Comparison of ENCODE assay signal across 27 cellular contexts in the genomic region with DNA sequence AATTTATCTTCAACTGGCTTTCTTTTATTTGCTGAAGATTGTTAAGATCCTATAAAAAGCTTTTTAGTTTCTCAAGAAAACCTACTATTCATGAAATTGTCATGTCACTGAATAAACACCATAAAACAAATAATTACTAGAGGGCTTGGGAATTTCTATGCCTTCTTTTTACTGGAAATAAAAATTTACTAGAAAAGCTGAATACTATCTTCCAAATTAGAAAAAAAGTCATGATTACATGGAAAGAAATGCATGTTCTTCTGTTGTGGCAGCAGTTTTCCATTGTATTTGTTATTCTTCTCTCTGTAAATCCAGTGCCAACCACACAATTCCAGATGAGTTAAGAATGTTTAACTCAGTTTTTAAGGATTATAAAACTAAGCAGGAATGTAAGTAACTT.
A peak's percentile ranks its signal among the peaks of the same experiment; 100 is the strongest.
DNase-seq lines count a peak whose midpoint lies in the region; ATAC-seq, FAIRE-seq and TF ChIP-seq lines count a peak whose summit lies in the region.
"Had no signal": no experiment of that assay in that cellular context is flagged by ENCODE, and none has a peak within 500 bp of the region (broad histone marks: within the 10 kb centered on the region; RNA-seq: fewer than 3 reads in every experiment).

No MANE protein-coding gene starts in this region.

- no peak overlapping the region for H3K23ac ChIP-seq in IMR-90 (ENCODE audit: low read depth, low read length)

- H2BK120ac ChIP-seq in IMR-90 (ENCODE audit: low read depth, low read length) = no peak overlapping the region

- POLR2A ChIA-PET in IMR-90 (lab: Charles Lee; ENCODE audit: unreplicated experiment) = no interaction called here

- no peak; the same call in none of the 2 replicates for ATAC-seq in IMR-90 (ENCODE audit: low read depth)
- ATAC-seq in left lung = no peak
- ATAC-seq in HG03432 (IDR thresholded peaks at IDR 0.05; ENCODE audit: unreplicated experiment) = no peak
- ATAC-seq: A549; activated CD4-positive, alpha-beta T cell treated with anti-CD3 and anti-CD28 coated beads for 36 hours; body of pancreas; GM12878; left lobe of liver; psoas muscle had no signal

- H4K5ac ChIP-seq in IMR-90 (ENCODE audit: low read depth, low read length) = no peak overlapping the region

- H3K27ac Mint-ChIP-seq in osteocyte (ENCODE audit: unreplicated experiment) = peak overlapping the region; percentile 73
- H3K27ac Mint-ChIP-seq: activated CD4-positive, alpha-beta T cell treated with anti-CD3 and anti-CD28 coated beads for 36 hours; activated naive CD8-positive, alpha-beta T cell treated with anti-CD3 and anti-CD28 coated beads for 36 hours; T-helper 2 cell treated with Interferon-gamma antibody and Interleukin-4, amounts not matched to agents 5 μg/mL and 100 μg/mL, for 36 hours had no signal

- no peak overlapping the region for H3K9ac ChIP-seq in IMR-90 (ENCODE audit: low read depth, low read length)

- H3K36me3 ChIP-seq in IMR-90 (ENCODE audit: control insufficient read depth, insufficient read depth, low read length) (no peaks in the 10 kb centered on the region), vagina (no peaks in the 10 kb centered on the region), left lung (no peaks in the 10 kb centered on the region)

- H2AK5ac ChIP-seq in IMR-90 (ENCODE audit: low read depth, low read length) = no peak overlapping the region

- peaks cover 3% of the 10 kb centered on the region for H3K36me3 Mint-ChIP-seq in osteocyte (ENCODE audit: unreplicated experiment)
- H3K36me3 Mint-ChIP-seq: activated naive CD8-positive, alpha-beta T cell treated with anti-CD3 and anti-CD28 coated beads for 36 hours had no signal

- intact Hi-C loops in IMR-90 (cut with micrococcal nuclease) = no loop called here
- intact Hi-C loops in vagina (cut with DNase I) = no loop called here
- intact Hi-C loops in left lung (cut with DNase I) = no loop called here

- H3K27me3 ChIP-seq in IMR-90 (ENCODE audit: control insufficient read depth, insufficient read depth, low read length) (no peaks in the 10 kb centered on the region), vagina (no peaks in the 10 kb centered on the region), left lung (no peaks in the 10 kb centered on the region)
- H3K27me3 ChIP-seq: body of pancreas had no signal

- CTCF ChIA-PET in IMR-90 (lab: Yijun Ruan, JAX) = no interaction called here

- H3K4me1 Mint-ChIP-seq in osteocyte (ENCODE audit: unreplicated experiment) = peaks cover 51% of the 10 kb centered on the region

- no peak for TF ChIP-seq CTCF in AG09309 (IDR thresholded peaks at IDR 0.05; ENCODE audit: control insufficient read depth, insufficient read depth, low read depth, low read length, missing control alignments)
- no peak for TF ChIP-seq CTCF in IMR-90 (conservative IDR thresholded peaks at IDR 0.05; ENCODE audit: low read depth, low read length)
- no peak for TF ChIP-seq CTCF in osteocyte (IDR thresholded peaks at IDR 0.05)
- TF ChIP-seq CTCF in vagina (IDR thresholded peaks at IDR 0.05) = no peak
- no peak for TF ChIP-seq CTCF in left lung (IDR thresholded peaks at IDR 0.05)

- dilution Hi-C loops in IMR-90 (cut with HindIII; ENCODE audit: low sequenced_read_pairs, unreplicated experiment) = no loop called here

- H2AFZ ChIP-seq in IMR-90 (replicated peaks; ENCODE audit: low read length, poor library complexity) = no peak overlapping the region

- H3K4ac ChIP-seq in IMR-90 (ENCODE audit: low read depth, low read length) = no peak overlapping the region

- no peak overlapping the region for H2BK5ac ChIP-seq in IMR-90 (ENCODE audit: low read depth, low read length, poor library complexity, severe bottlenecking)

- no peak overlapping the region for H3K14ac ChIP-seq in IMR-90 (replicated peaks; ENCODE audit: low read depth, low read length)

- no peak overlapping the region for H4K91ac ChIP-seq in IMR-90 (ENCODE audit: insufficient read depth, low read depth, low read length)

- no TSS peak for BruUV-seq in IMR-90 (replicated peaks; lab: Mats Ljungman, UMichigan)

- H3K9me3 Mint-ChIP-seq in osteocyte (ENCODE audit: unreplicated experiment) = peaks cover 7% of the 10 kb centered on the region

- peaks cover 3% of the 10 kb centered on the region for H3K27me3 Mint-ChIP-seq in osteocyte (ENCODE audit: unreplicated experiment)
- H3K27me3 Mint-ChIP-seq: activated CD4-positive, alpha-beta T cell treated with anti-CD3 and anti-CD28 coated beads for 36 hours; activated naive CD8-positive, alpha-beta T cell treated with anti-CD3 and anti-CD28 coated beads for 36 hours had no signal

- no peaks in the 10 kb centered on the region for H4K20me1 ChIP-seq in IMR-90 (ENCODE audit: insufficient read depth, low read length)

- no peak for TF ChIP-seq RAD21 in IMR-90 (IDR thresholded peaks at IDR 0.05; ENCODE audit: low read length)

- H3K56ac ChIP-seq in IMR-90 (ENCODE audit: extremely low read depth, insufficient read depth, low read length) = no peak overlapping the region

- H2BK15ac ChIP-seq in IMR-90 (ENCODE audit: low read depth, low read length) = no peak overlapping the region

- no peak overlapping the region for H3K4me2 ChIP-seq in IMR-90 (ENCODE audit: low read depth, low read length)
- H3K4me2 ChIP-seq: A549 had no signal

- no peaks in the 10 kb centered on the region for H3K9me1 ChIP-seq in IMR-90 (ENCODE audit: insufficient read depth, low read length)

- H4K8ac ChIP-seq in IMR-90 (ENCODE audit: low read depth in 2 of 2, low read length in 2 of 2) = no peak overlapping the region

- no peaks in the 10 kb centered on the region; the same call in 1 of the 2 replicates for H3K4me1 ChIP-seq in IMR-90 (ENCODE audit: control insufficient read depth, insufficient read depth, low read length)
- peaks cover 7% of the 10 kb centered on the region for H3K4me1 ChIP-seq in vagina
- H3K4me1 ChIP-seq in left lung = no peaks in the 10 kb centered on the region
- H3K4me1 ChIP-seq: body of pancreas, psoas muscle had no signal

- no peak overlapping the region for H2BK20ac ChIP-seq in IMR-90 (ENCODE audit: low read depth, low read length)

- H3K27ac ChIP-seq in IMR-90 (ENCODE audit: insufficient read depth, low read length) (no peak overlapping the region), vagina (no peak overlapping the region), left lung (no peak overlapping the region)
- H3K27ac ChIP-seq: A549, body of pancreas, HL-60, psoas muscle had no signal

- H3K18ac ChIP-seq in IMR-90 (ENCODE audit: low read depth, low read length) = no peak overlapping the region

- H3K9me3 ChIP-seq in IMR-90 (ENCODE audit: control insufficient read depth, insufficient read depth, low read length) (no peaks in the 10 kb centered on the region), vagina (no peaks in the 10 kb centered on the region), left lung (peaks cover 0 to 5% of the 10 kb centered on the region in 2 donors)
- H3K9me3 ChIP-seq: A549, body of pancreas had no signal

- in situ Hi-C loops in IMR-90 (cut with MboI; ENCODE audit: low sequenced_read_pairs) = no loop called here

- H2AK9ac ChIP-seq in IMR-90 (replicated peaks; ENCODE audit: low read depth, low read length, poor library complexity) = no peak overlapping the region

- no peak overlapping the region for H3K4me3 ChIP-seq in AG09309 (ENCODE audit: control insufficient read depth, low read depth, low read length)
- no peak overlapping the region for H3K4me3 ChIP-seq in IMR-90 (ENCODE audit: insufficient read depth, low read depth, low read length)
- H3K4me3 ChIP-seq in vagina = no peak overlapping the region
- H3K4me3 ChIP-seq in left lung = no peak overlapping the region
- H3K4me3 ChIP-seq: A549, body of pancreas, GM12878, psoas muscle had no signal

- no peak for TF ChIP-seq POLR2A in IMR-90 (IDR thresholded peaks at IDR 0.05; ENCODE audit: low read depth, low read length)
- TF ChIP-seq POLR2A in vagina (IDR thresholded peaks at IDR 0.05) = no peak

- no peaks in the 10 kb centered on the region for H3K79me1 ChIP-seq in IMR-90 (ENCODE audit: low read depth in 1 of 2, low read length in 2 of 2)

- no peak overlapping the region for H3K4me3 Mint-ChIP-seq in osteocyte (ENCODE audit: unreplicated experiment)
- H3K4me3 Mint-ChIP-seq: activated CD4-positive, alpha-beta T cell treated with anti-CD3 and anti-CD28 coated beads for 36 hours; activated naive CD8-positive, alpha-beta T cell treated with anti-CD3 and anti-CD28 coated beads for 36 hours; T-helper 2 cell treated with Interferon-gamma antibody and Interleukin-4, amounts not matched to agents 5 μg/mL and 100 μg/mL, for 36 hours had no signal

- DNase-seq in AG09309 (ENCODE audit: low read depth) = peak; percentile 87
- peak; percentile 51 for DNase-seq in IMR-90
- DNase-seq in osteocyte (ENCODE audit: extremely low spot score, unreplicated experiment) = no peak
- no peak for DNase-seq in vagina (ENCODE audit: extremely low spot score in 2 of 2)
- no peak for DNase-seq in left lung
- DNase-seq in NOMO-1 treated with dmso at 0.1 percent for 144 hours (lab: John Stamatoyannopoulos, UW; ENCODE audit: unreplicated experiment) = no peak
- DNase-seq: activated CD4-positive, alpha-beta T cell treated with anti-CD3 and anti-CD28 coated beads for 36 hours; activated effector memory CD4-positive, alpha-beta T cell treated with Interleukin-2 at 50 U/mL for 16 hours; activated naive CD8-positive, alpha-beta T cell treated with anti-CD3 and anti-CD28 coated beads for 36 hours; activated T-cell treated with anti-CD3 and anti-CD28 coated beads for 4 hours; body of pancreas; Calu3; cerebellar nuclear complex; DMS79 treated with DMSO at 0.1 percent for 48 hours; Kasumi-1; mesendoderm; MV-4-11; OCI-M1; psoas muscle; stimulated activated naive CD4-positive, alpha-beta T cell treated with Interleukin-2 at 50 U/mL for 16 hours had no signal

- peak; percentile 72 for FAIRE-seq in endometrium (lab: Jason Lieb, UNC)
- FAIRE-seq: A549, GM12878 had no signal

TF ChIP-seq in IMR-90, 13 proteins besides CTCF, POLR2A, EP300 and RAD21 (continues in another document):
- TF ChIP-seq CHD1 (IDR thresholded peaks at IDR 0.05; ENCODE audit: low read depth, low read length) (no peak), RFX5 (IDR thresholded peaks at IDR 0.05; ENCODE audit: low read depth, low read length) (no peak), NFE2L2 (IDR thresholded peaks at IDR 0.05; ENCODE audit: low read depth, low read length) (no peak), FOS (IDR thresholded peaks at IDR 0.05; ENCODE audit: low read depth, low read length) (no peak), SMC3 (IDR thresholded peaks at IDR 0.05; ENCODE audit: low read depth, low read length) (no peak), BHLHE40 (IDR thresholded peaks at IDR 0.05; ENCODE audit: low read depth, low read length) (no peak)
- TF ChIP-seq, protein P1, sequence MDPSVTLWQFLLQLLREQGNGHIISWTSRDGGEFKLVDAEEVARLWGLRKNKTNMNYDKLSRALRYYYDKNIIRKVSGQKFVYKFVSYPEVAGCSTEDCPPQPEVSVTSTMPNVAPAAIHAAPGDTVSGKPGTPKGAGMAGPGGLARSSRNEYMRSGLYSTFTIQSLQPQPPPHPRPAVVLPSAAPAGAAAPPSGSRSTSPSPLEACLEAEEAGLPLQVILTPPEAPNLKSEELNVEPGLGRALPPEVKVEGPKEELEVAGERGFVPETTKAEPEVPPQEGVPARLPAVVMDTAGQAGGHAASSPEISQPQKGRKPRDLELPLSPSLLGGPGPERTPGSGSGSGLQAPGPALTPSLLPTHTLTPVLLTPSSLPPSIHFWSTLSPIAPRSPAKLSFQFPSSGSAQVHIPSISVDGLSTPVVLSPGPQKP (IDR thresholded peaks at IDR 0.05; ENCODE audit: borderline replicate concordance, low read depth, low read length) = no peak

Comparison
In these comparisons a context has a peak if more than half of its experiments do, and no peak if none do; other contexts are left out.
1. DNase-seq: peak in AG09309 (single experiment) and IMR-90 (single experiment); none in osteocyte (single experiment), vagina (0 of 2), left lung (0 of 2) and NOMO-1 treated with dmso at 0.1 percent for 144 hours (single experiment).